In genomic region chr12:107102294-107102693, GRCh38 we compare ENCODE assay signal across 35 cellular contexts.
"Had no signal": no experiment of that assay in that cellular context is flagged by ENCODE, and none has a peak within 500 bp of the region (broad histone marks: within the 10 kb centered on the region; RNA-seq: fewer than 3 reads in every experiment).

No MANE protein-coding gene starts in this region.

- DNase-seq: Karpas-422, Kasumi-1, MG63, MM.1S, MV-4-11, NCI-H1048, NCI-H1092, NCI-H1092 treated with DMSO at 0.1 percent for 48 hours, NCI-H1105, NCI-H1105 treated with DMSO at 0.1 percent for 48 hours, NCI-H1417, NCI-H1417 treated with DMSO at 0.1 percent for 48 hours, NCI-H1436, NCI-H1436 treated with DMSO at 0.1 percent for 48 hours, NCI-H146, NCI-H1694, NCI-H1694 treated with DMSO at 0.1 percent for 48 hours, NCI-H187, NCI-H187 treated with DMSO at 0.1 percent for 48 hours, NCI-H1930, NCI-H2029, NCI-H2029 treated with DMSO at 0.1 percent for 48 hours, NCI-H2081, NCI-H2081 treated with DMSO at 0.1 percent for 48 hours, NCI-H2107, NCI-H2171, NCI-H2171 treated with DMSO at 0.1 percent for 48 hours, NCI-H2227 treated with DMSO at 0.1 percent for 48 hours, NCI-H226, NCI-H345, NCI-H446, NCI-H446 treated with DMSO at 0.1 percent for 48 hours, NCI-H510A, NCI-H510A treated with DMSO at 0.1 percent for 48 hours, NCI-H524 had no signal

- H3K4me3 ChIP-seq: MG63 had no signal

- H3K9me3 ChIP-seq: MG63 had no signal

- H3K27me3 ChIP-seq: MG63 had no signal

- H3K36me3 ChIP-seq: MG63 had no signal
